ENCODE assay signal across 10 cellular contexts in genomic region chr20:46398963-46399362, GRCh38. TPM values are rescaled to one million over a fixed set of nuclear protein-coding genes. Genes with fewer than 3 reads are reported as not detected.
DNase-seq lines count a peak whose midpoint lies in the region; TF ChIP-seq lines count a peak whose summit lies in the region.
"Had no signal": no experiment of that assay in that cellular context is flagged by ENCODE, and none has a peak within 500 bp of the region (broad histone marks: within the 10 kb centered on the region; RNA-seq: fewer than 3 reads in every experiment).

No MANE protein-coding gene starts in this region.

- peaks cover 21 to 27% of the 10 kb centered on the region in 2 donors for H3K36me3 Mint-ChIP-seq in CD14-positive monocyte

- peaks cover 91% of the 10 kb centered on the region for H3K4me1 Mint-ChIP-seq in CD14-positive monocyte

- H3K9me3 Mint-ChIP-seq in CD14-positive monocyte: no peaks in the 10 kb centered on the region

- no peak for TF ChIP-seq CTCF in CD14-positive monocyte (IDR thresholded peaks at IDR 0.05)
- TF ChIP-seq CTCF in ascending aorta (IDR thresholded peaks at IDR 0.05): no peak
- no peak for TF ChIP-seq CTCF in neutrophil (IDR thresholded peaks at IDR 0.05)
- TF ChIP-seq CTCF in brain microvascular endothelial cell (IDR thresholded peaks at IDR 0.05; ENCODE audit: low read depth, low read length, missing control alignments): no peak

- no peak overlapping the region for H3K4me3 ChIP-seq in ascending aorta
- H3K4me3 ChIP-seq in neutrophil (ENCODE audit: low read depth in 1 of 2, low read length in 1 of 2): peak overlapping the region; percentile 27 to 35
- no peak overlapping the region for H3K4me3 ChIP-seq in brain microvascular endothelial cell (ENCODE audit: low read depth, low read length)

- peak overlapping the region; percentile 66 to 94 (median 88) for H3K27ac Mint-ChIP-seq in CD14-positive monocyte

- in situ Hi-C loops in brain microvascular endothelial cell (cut with HindIII; ENCODE audit: low pct_ligation_motif_present, low sequenced_read_pairs): no loop called here

- H3K4me3 Mint-ChIP-seq in CD14-positive monocyte: peak overlapping the region; percentile 43 to 87

- H3K4me1 ChIP-seq in ascending aorta (peaks cover 26 to 57% of the 10 kb centered on the region in 2 donors), neutrophil (ENCODE audit: control insufficient read depth in 1 of 2, insufficient read depth in 1 of 2, low read depth in 1 of 2, low read length in 1 of 2) (peaks cover 90 to 95% of the 10 kb centered on the region in 2 experiments)

- H3K36me3 ChIP-seq in ascending aorta (peaks cover 5 to 10% of the 10 kb centered on the region in 2 donors), neutrophil (peaks cover 8% of the 10 kb centered on the region), brain microvascular endothelial cell (replicated peaks) (peaks cover 9% of the 10 kb centered on the region)

- H3K27me3 ChIP-seq in ascending aorta: no peaks in the 10 kb centered on the region
- no peaks in the 10 kb centered on the region for H3K27me3 ChIP-seq in neutrophil
- H3K27me3 ChIP-seq in brain microvascular endothelial cell (replicated peaks): no peaks in the 10 kb centered on the region

- H3K27me3 Mint-ChIP-seq in CD14-positive monocyte (ENCODE audit: low read depth in 3 of 3): no peaks in the 10 kb centered on the region

- H3K9me3 ChIP-seq in ascending aorta (no peaks in the 10 kb centered on the region), neutrophil (no peaks in the 10 kb centered on the region)

- intact Hi-C loops in CD14-positive monocyte (cut with micrococcal nuclease) (no loop called here), ascending aorta (cut with DNase I) (no loop called here)

- H3K27ac ChIP-seq in ascending aorta (peak overlapping the region; percentile 77 to 82), neutrophil (peak overlapping the region; percentile 85), brain microvascular endothelial cell (no peak overlapping the region)

- DNase-seq in CD14-positive monocyte (ENCODE audit: low spot score) (no peak), DMS53 treated with DMSO at 0.1 percent for 48 hours (lab: John Stamatoyannopoulos, UW; ENCODE audit: unreplicated experiment) (peak; percentile 34), ascending aorta (ENCODE audit: low spot score in 2 of 2) (no peak), brain microvascular endothelial cell (no peak), NCI-H2227 (lab: John Stamatoyannopoulos, UW; ENCODE audit: unreplicated experiment) (no peak)
- DNase-seq in effector CD8-positive, alpha-beta T cell (lab: John Stamatoyannopoulos, UW): no peak
- DNase-seq: DMS79 treated with DMSO at 0.1 percent for 48 hours; NCI-H748 treated with DMSO at 0.1 percent for 48 hours; stimulated activated CD4-positive, alpha-beta T cell treated with anti-CD3 and anti-CD28 coated beads, Interleukin-4, amount 100 ng/mL, for 1 hour had no signal

RNA-seq across cellular contexts. Expression of gene ELMO2, which starts 7.5 kb away (rescaled TPM):
- polyA plus RNA-seq in CD14-positive monocyte: 10 to 100 TPM; 35.3 to 42.3 TPM
- 77.5 TPM for total RNA-seq in ascending aorta

Comparison
In these comparisons a context has a peak if more than half of its experiments do, and no peak if none do; other contexts are left out.
1. H3K4me3 ChIP-seq: peak in neutrophil (2 of 2); none in ascending aorta (0 of 2) and brain microvascular endothelial cell (single experiment).